Comparison of ENCODE assay signal across 8 cellular contexts in genomic region chr1:150549496-150550221, GRCh38. TPM values are rescaled to one million over a fixed set of nuclear protein-coding genes. Genes with fewer than 3 reads are reported as not detected.
A peak's percentile ranks its signal among the peaks of the same experiment; 100 is the strongest.
DNase-seq lines count a peak whose midpoint lies in the region; ATAC-seq and TF ChIP-seq lines count a peak whose summit lies in the region.

No MANE protein-coding gene starts in this region.

- peak overlapping the region; percentile 85 for H3K4me2 ChIP-seq in PC-3 (ENCODE audit: low read length)

- H3K36me3 Mint-ChIP-seq in nephron progenitor cell (ENCODE audit: low read depth): no peaks in the 10 kb centered on the region

- POLR2A ChIA-PET in PC-3 (lab: Charles Lee; ENCODE audit: unreplicated experiment): no interaction called here

- H3K4me3 Mint-ChIP-seq in nephron progenitor cell: peak overlapping the region; percentile 78

- H3K4me1 Mint-ChIP-seq in nephron progenitor cell: peaks cover 56% of the 10 kb centered on the region

- no peaks in the 10 kb centered on the region for H3K79me2 ChIP-seq in PC-3 (ENCODE audit: low read length)

- intact Hi-C loops in PC-3 (cut with micrococcal nuclease): loop anchor here (5.0 kb wide), 1 partner anchor 87 kb away; no protein-coding TSS in a partner anchor

- DNase-seq in BE2C: no peak
- DNase-seq in PC-3: no peak
- peak; percentile 73 for DNase-seq in nephron progenitor cell
- DNase-seq in GF-D8 (lab: John Stamatoyannopoulos, UW): no peak
- no peak for DNase-seq in T-helper 9 cell

- H3K9me2 ChIP-seq in PC-3 (replicated peaks; ENCODE audit: low read length): no peaks in the 10 kb centered on the region

- CTCF ChIA-PET in PC-3 (lab: Charles Lee): no interaction called here

- H3K4me1 ChIP-seq in BE2C (peaks cover 8% of the 10 kb centered on the region), PC-3 (ENCODE audit: insufficient read depth, low read length) (peaks cover 20% of the 10 kb centered on the region)

- no peaks in the 10 kb centered on the region for H3K9me3 Mint-ChIP-seq in nephron progenitor cell

- H3K27me3 Mint-ChIP-seq in nephron progenitor cell (ENCODE audit: low read depth, poor library complexity): peaks cover 22% of the 10 kb centered on the region

- no peak overlapping the region for H3K27ac Mint-ChIP-seq in nephron progenitor cell

- no peaks in the 10 kb centered on the region for H3K36me3 ChIP-seq in BE2C
- no peaks in the 10 kb centered on the region for H3K36me3 ChIP-seq in PC-3 (ENCODE audit: low read depth, low read length)

- TF ChIP-seq CTCF in BE2C (IDR thresholded peaks at IDR 0.05; ENCODE audit: low read depth, low read length) (0 out of 2 replicates have a peak, but pooled peaks have one; percentile 4), PC-3 (conservative IDR thresholded peaks at IDR 0.05; ENCODE audit: low read depth, low read length) (no peak), nephron progenitor cell (IDR thresholded peaks at IDR 0.05) (no peak)

- no peaks in the 10 kb centered on the region for H4K20me1 ChIP-seq in PC-3 (ENCODE audit: low read length)

- peak overlapping the region; percentile 70 for H2AFZ ChIP-seq in PC-3 (ENCODE audit: low read length)

- H3K27me3 ChIP-seq in BE2C: no peaks in the 10 kb centered on the region
- H3K27me3 ChIP-seq in PC-3 (ENCODE audit: low read length): no peaks in the 10 kb centered on the region

- H3K9me3 ChIP-seq in BE2C (no peaks in the 10 kb centered on the region), PC-3 (ENCODE audit: low read length) (no peaks in the 10 kb centered on the region)

- no peak overlapping the region for H3K9ac ChIP-seq in PC-3 (ENCODE audit: low read length)

- H3K4me3 ChIP-seq in BE2C (ENCODE audit: low read depth, low read length) (peak overlapping the region; percentile 31), PC-3 (ENCODE audit: low read length) (peak overlapping the region; percentile 60)

- H3F3A ChIP-seq in PC-3 (ENCODE audit: low read length, unreplicated experiment): no peaks in the 10 kb centered on the region

- no peak overlapping the region for H3K27ac ChIP-seq in PC-3 (ENCODE audit: low read length)

- peak; percentile 1; the same call in 1 of the 2 replicates for ATAC-seq in PC-3
- peak; percentile 2 for ATAC-seq in esophagus mucosa
- ATAC-seq in GM19023 (IDR thresholded peaks at IDR 0.05; ENCODE audit: unreplicated experiment): no peak
- no peak for ATAC-seq in HG03196 (IDR thresholded peaks at IDR 0.05; ENCODE audit: unreplicated experiment)

- no TSS peak for BruUV-seq in PC-3 (replicated peaks; lab: Mats Ljungman, UMichigan)

RNA-seq across cellular contexts. Expression of gene ADAMTSL4, which starts 0.5 kb away (rescaled TPM):
- 2.2 TPM for polyA plus RNA-seq in BE2C (2012; ENCODE audit: insufficient read depth, insufficient read length, low read depth)
- 0.81 and 0.87 TPM in 2 replicates for total RNA-seq in PC-3 (2014; rRNA removed)
- total RNA-seq in esophagus mucosa: 42.9 TPM

RNA-seq across cellular contexts. Expression of gene MCL1, which starts 29.8 kb away (rescaled TPM):
- 88.9 TPM for polyA plus RNA-seq in BE2C (2012; ENCODE audit: insufficient read depth, insufficient read length, low read depth)
- total RNA-seq in PC-3 (2014; rRNA removed) (285 and 376 TPM in 2 replicates), esophagus mucosa (169 TPM)

RNA-seq across cellular contexts. Expression of gene FALEC, which starts 34.1 kb away (rescaled TPM):
- not detected for polyA plus RNA-seq in BE2C (2012; ENCODE audit: insufficient read depth, insufficient read length, low read depth)
- total RNA-seq in PC-3 (2014; rRNA removed): 0.73 TPM in 1 of 2 replicates, not detected in the other
- total RNA-seq in esophagus mucosa: 1.6 TPM

RNA-seq across cellular contexts. Expression of gene ECM1, which starts 41.8 kb away (rescaled TPM):
- polyA plus RNA-seq in BE2C (2012; ENCODE audit: insufficient read depth, insufficient read length, low read depth): 3.9 TPM
- 2.3 and 3.7 TPM in 2 replicates for total RNA-seq in PC-3 (2014; rRNA removed)
- 438 TPM for total RNA-seq in esophagus mucosa

Comparison
In these comparisons a context has a peak if more than half of its experiments do, and no peak if none do; other contexts are left out.
1. ATAC-seq: peak in PC-3 (single experiment) and esophagus mucosa (single experiment); none in GM19023 (single experiment) and HG03196 (single experiment).
2. RNA of gene ADAMTSL4, which starts 0.5 kb away (total RNA-seq): 42.9 TPM in esophagus mucosa (single experiment); 0.81 to 0.87 TPM in PC-3; every median in the first group is over 10 times any median in the second.